2 cellular contexts compared by ENCODE assay signal in the genomic region with DNA sequence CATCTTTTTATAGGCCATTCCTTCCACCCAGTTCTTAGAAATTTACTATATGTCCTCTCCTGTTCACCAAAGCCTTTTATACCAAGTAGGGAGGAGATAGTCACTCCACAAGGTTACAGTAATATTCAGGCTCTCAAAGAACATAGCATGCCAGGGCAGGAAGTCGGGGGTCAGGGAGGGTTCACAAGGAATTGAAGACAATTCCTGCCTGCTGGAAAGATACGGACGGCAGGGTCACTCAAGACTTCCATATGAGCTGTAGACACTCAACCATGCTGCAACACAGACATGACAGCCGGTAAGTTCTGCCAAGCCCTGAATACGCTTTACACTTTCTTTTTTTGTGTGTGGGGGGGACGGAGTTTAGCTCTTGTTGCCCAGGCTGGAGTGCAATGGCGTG.
A peak's percentile ranks its signal among the peaks of the same experiment; 100 is the strongest.
TF ChIP-seq lines count a peak whose summit lies in the region.

No MANE protein-coding gene starts in this region.

TF ChIP-seq in liver, 16 proteins besides CTCF, POLR2A, EP300 and RAD21:
- TF ChIP-seq, protein P1, sequence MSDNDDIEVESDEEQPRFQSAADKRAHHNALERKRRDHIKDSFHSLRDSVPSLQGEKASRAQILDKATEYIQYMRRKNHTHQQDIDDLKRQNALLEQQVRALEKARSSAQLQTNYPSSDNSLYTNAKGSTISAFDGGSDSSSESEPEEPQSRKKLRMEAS (IDR thresholded peaks at IDR 0.05), result no peak
- TF ChIP-seq TAF1 (conservative IDR thresholded peaks at IDR 0.05) (no peak), GABPA (IDR thresholded peaks at IDR 0.05 in 1 of 2, conservative IDR thresholded peaks at IDR 0.05 in 1 of 2) (no peak), YY1 (IDR thresholded peaks at IDR 0.05) (no peak), HNF4G (IDR thresholded peaks at IDR 0.05) (no peak), NR2F2 (IDR thresholded peaks at IDR 0.05) (peak; percentile 73)
- TF ChIP-seq, protein P2, sequence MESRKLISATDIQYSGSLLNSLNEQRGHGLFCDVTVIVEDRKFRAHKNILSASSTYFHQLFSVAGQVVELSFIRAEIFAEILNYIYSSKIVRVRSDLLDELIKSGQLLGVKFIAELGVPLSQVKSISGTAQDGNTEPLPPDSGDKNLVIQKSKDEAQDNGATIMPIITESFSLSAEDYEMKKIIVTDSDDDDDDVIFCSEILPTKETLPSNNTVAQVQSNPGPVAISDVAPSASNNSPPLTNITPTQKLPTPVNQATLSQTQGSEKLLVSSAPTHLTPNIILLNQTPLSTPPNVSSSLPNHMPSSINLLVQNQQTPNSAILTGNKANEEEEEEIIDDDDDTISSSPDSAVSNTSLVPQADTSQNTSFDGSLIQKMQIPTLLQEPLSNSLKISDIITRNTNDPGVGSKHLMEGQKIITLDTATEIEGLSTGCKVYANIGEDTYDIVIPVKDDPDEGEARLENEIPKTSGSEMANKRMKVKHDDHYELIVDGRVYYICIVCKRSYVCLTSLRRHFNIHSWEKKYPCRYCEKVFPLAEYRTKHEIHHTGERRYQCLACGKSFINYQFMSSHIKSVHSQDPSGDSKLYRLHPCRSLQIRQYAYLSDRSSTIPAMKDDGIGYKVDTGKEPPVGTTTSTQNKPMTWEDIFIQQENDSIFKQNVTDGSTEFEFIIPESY (IDR thresholded peaks at IDR 0.05), result no peak

TF ChIP-seq in HepG2, 621 proteins besides CTCF, POLR2A, EP300 and RAD21:
- TF ChIP-seq, protein P3, sequence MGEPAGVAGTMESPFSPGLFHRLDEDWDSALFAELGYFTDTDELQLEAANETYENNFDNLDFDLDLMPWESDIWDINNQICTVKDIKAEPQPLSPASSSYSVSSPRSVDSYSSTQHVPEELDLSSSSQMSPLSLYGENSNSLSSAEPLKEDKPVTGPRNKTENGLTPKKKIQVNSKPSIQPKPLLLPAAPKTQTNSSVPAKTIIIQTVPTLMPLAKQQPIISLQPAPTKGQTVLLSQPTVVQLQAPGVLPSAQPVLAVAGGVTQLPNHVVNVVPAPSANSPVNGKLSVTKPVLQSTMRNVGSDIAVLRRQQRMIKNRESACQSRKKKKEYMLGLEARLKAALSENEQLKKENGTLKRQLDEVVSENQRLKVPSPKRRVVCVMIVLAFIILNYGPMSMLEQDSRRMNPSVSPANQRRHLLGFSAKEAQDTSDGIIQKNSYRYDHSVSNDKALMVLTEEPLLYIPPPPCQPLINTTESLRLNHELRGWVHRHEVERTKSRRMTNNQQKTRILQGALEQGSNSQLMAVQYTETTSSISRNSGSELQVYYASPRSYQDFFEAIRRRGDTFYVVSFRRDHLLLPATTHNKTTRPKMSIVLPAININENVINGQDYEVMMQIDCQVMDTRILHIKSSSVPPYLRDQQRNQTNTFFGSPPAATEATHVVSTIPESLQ (CRISPR knock-in tag; conservative IDR thresholded peaks at IDR 0.05), result no peak
- TF ChIP-seq, protein P4, sequence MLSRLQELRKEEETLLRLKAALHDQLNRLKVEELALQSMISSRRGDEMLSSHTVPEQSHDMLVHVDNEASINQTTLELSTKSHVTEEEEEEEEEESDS (CRISPR knock-in tag; IDR thresholded peaks at IDR 0.05; ENCODE audit: borderline replicate concordance), result no peak
- TF ChIP-seq RORA (CRISPR knock-in tag; IDR thresholded peaks at IDR 0.05) (no peak), ZNF878 (CRISPR knock-in tag; IDR thresholded peaks at IDR 0.05) (no peak), ZBTB38 (CRISPR knock-in tag; IDR thresholded peaks at IDR 0.05) (no peak)
